1 cellular context compared by ENCODE assay signal in genomic region chr2:177419274-177419673, GRCh38.
TF ChIP-seq lines count a peak whose summit lies in the region.

No MANE protein-coding gene starts in this region.

TF ChIP-seq in H1, 55 proteins besides CTCF, POLR2A, EP300 and RAD21:
- TF ChIP-seq CEBPB (IDR thresholded peaks at IDR 0.05; ENCODE audit: low read depth, low read length) (peak; percentile 79), SIRT6 (IDR thresholded peaks at IDR 0.05; ENCODE audit: low read length) (no peak)
